In genomic region chr2:234393352-234393751, GRCh38 we compare ENCODE assay signal across 23 cellular contexts.
DNase-seq lines count a peak whose midpoint lies in the region; ATAC-seq, FAIRE-seq and TF ChIP-seq lines count a peak whose summit lies in the region.
"Had no signal": no experiment of that assay in that cellular context is flagged by ENCODE, and none has a peak within 500 bp of the region (broad histone marks: within the 10 kb centered on the region; RNA-seq: fewer than 3 reads in every experiment).

No MANE protein-coding gene starts in this region.

- FAIRE-seq in HTR-8/SVneo (lab: Jason Lieb, UNC): no peak
- FAIRE-seq: D721Med, RCC 7860, urothelium cell line had no signal

- DNase-seq in activated T-cell treated with anti-CD3 and anti-CD28 coated beads, Interleukin-2, amount 50 U/mL, for 24 hours: no peak
- no peak for DNase-seq in activated T-cell treated with anti-CD3 and anti-CD28 coated beads, Interleukin-2, amount 50 U/mL, for 1 hour
- peak; percentile 33 for DNase-seq in central memory CD4-positive, alpha-beta T cell
- no peak for DNase-seq in natural killer cell
- DNase-seq in HTR-8/SVneo (ENCODE audit: insufficient read length, low spot score): no peak
- DNase-seq: ACHN, amygdala, colonic mucosa, gastrocnemius medialis, left ventricle myocardium inferior, NCI-H1092 treated with DMSO at 0.1 percent for 48 hours, NCI-H187 treated with DMSO at 0.1 percent for 48 hours, NCI-H526, testis had no signal

- H3K9me3 Mint-ChIP-seq in activated T-cell treated with anti-CD3 and anti-CD28 coated beads, Interleukin-2, amount 50 U/mL, for 24 hours: no peaks in the 10 kb centered on the region
- H3K9me3 Mint-ChIP-seq in IgD-negative memory B cell: peaks cover 0 to 3% (median 0%) of the 10 kb centered on the region in 3 donors
- no peaks in the 10 kb centered on the region for H3K9me3 Mint-ChIP-seq in natural killer cell
- H3K9me3 Mint-ChIP-seq: neural crest cell had no signal

- no peaks in the 10 kb centered on the region for H3K27me3 Mint-ChIP-seq in activated T-cell treated with anti-CD3 and anti-CD28 coated beads, Interleukin-2, amount 50 U/mL, for 24 hours
- H3K27me3 Mint-ChIP-seq in IgD-negative memory B cell (peaks cover 10% of the 10 kb centered on the region), natural killer cell (ENCODE audit: low read depth in 2 of 2) (no peaks in the 10 kb centered on the region)

- H3K4me1 Mint-ChIP-seq in activated T-cell treated with anti-CD3 and anti-CD28 coated beads, Interleukin-2, amount 50 U/mL, for 24 hours (ENCODE audit: low read depth): peaks cover 54% of the 10 kb centered on the region
- peaks cover 26 to 38% (median 32%) of the 10 kb centered on the region in 3 donors for H3K4me1 Mint-ChIP-seq in IgD-negative memory B cell
- H3K4me1 Mint-ChIP-seq in natural killer cell: peaks cover 37 to 48% of the 10 kb centered on the region in 2 donors

- ATAC-seq in natural killer cell (no peak), GM21528 (IDR thresholded peaks at IDR 0.05; ENCODE audit: low FRiP score, unreplicated experiment) (no peak), HG02970 (IDR thresholded peaks at IDR 0.05; ENCODE audit: low FRiP score, unreplicated experiment) (no peak)
- ATAC-seq: gastrocnemius medialis, HCT116 had no signal

- H3K27ac Mint-ChIP-seq in activated T-cell treated with anti-CD3 and anti-CD28 coated beads, Interleukin-2, amount 50 U/mL, for 24 hours: peak overlapping the region; percentile 61
- H3K27ac Mint-ChIP-seq in IgD-negative memory B cell: peak overlapping the region in 1 of 3 donors; percentile 65
- peak overlapping the region in 1 of 2 donors; percentile 37 for H3K27ac Mint-ChIP-seq in natural killer cell
- H3K27ac Mint-ChIP-seq: mesothelial cell of epicardium had no signal

- TF ChIP-seq CTCF in natural killer cell (IDR thresholded peaks at IDR 0.05): no peak

- no peaks in the 10 kb centered on the region for H3K36me3 Mint-ChIP-seq in activated T-cell treated with anti-CD3 and anti-CD28 coated beads, Interleukin-2, amount 50 U/mL, for 24 hours (ENCODE audit: low read depth)
- H3K36me3 Mint-ChIP-seq in IgD-negative memory B cell (peaks cover 2% of the 10 kb centered on the region), natural killer cell (no peaks in the 10 kb centered on the region)
- H3K36me3 Mint-ChIP-seq: mesothelial cell of epicardium had no signal

- H3K4me3 Mint-ChIP-seq in activated T-cell treated with anti-CD3 and anti-CD28 coated beads, Interleukin-2, amount 50 U/mL, for 24 hours: no peak overlapping the region
- peak overlapping the region in 3 of 4 donors; percentile 55 to 92 (median 87) for H3K4me3 Mint-ChIP-seq in IgD-negative memory B cell
- peak overlapping the region; percentile 29 for H3K4me3 Mint-ChIP-seq in natural killer cell
- H3K4me3 Mint-ChIP-seq: mesothelial cell of epicardium, neural crest cell had no signal

- intact Hi-C loops in natural killer cell (cut with micrococcal nuclease): no loop called here
